17 cellular contexts compared by ENCODE assay signal in the genomic region with DNA sequence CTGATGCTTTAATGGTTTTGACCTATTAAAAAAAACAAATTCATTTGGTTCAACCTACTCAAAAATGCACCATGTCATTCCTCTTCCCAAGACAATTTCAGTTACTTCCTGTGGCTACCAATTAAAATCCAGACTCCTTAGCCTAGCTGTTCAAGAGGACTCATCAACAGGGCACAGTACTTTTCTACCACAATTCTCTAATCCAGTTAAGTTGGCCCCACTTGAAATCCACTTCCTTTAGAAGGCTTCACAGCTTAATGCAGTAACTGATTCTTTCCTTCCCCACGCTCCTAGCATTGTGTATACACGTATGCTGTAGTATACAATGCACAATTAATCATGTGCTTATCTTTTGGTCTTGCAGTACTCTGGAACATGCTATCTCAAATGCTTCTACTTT.
"Had no signal": no experiment of that assay in that cellular context is flagged by ENCODE, and none has a peak within 500 bp of the region (broad histone marks: within the 10 kb centered on the region; RNA-seq: fewer than 3 reads in every experiment).

No MANE protein-coding gene starts in this region.

- H3K27me3 ChIP-seq: colonic mucosa, esophagus squamous epithelium, gastroesophageal sphincter, ovary had no signal

- H3K27me3 Mint-ChIP-seq: memory B cell, naive B cell had no signal

- H3K4me1 ChIP-seq: colonic mucosa, esophagus squamous epithelium, gastroesophageal sphincter, left ventricle myocardium inferior, lower lobe of right lung had no signal

- H3K36me3 ChIP-seq: colonic mucosa, esophagus squamous epithelium, gastroesophageal sphincter, left ventricle myocardium inferior, lower lobe of right lung, ovary had no signal

- H3K9me3 Mint-ChIP-seq: memory B cell, naive B cell, nephron progenitor cell had no signal

- H3K4me3 Mint-ChIP-seq: immature natural killer cell, memory B cell, naive B cell, nephron progenitor cell had no signal

- H3K27ac ChIP-seq: colonic mucosa, esophagus squamous epithelium, gastroesophageal sphincter, left ventricle myocardium inferior, lower lobe of right lung, ovary had no signal

- H3K4me3 ChIP-seq: colonic mucosa, esophagus squamous epithelium, gastroesophageal sphincter, left ventricle myocardium inferior, lower lobe of right lung, ovary had no signal

- H3K27ac Mint-ChIP-seq: immature natural killer cell, memory B cell, naive B cell, nephron progenitor cell had no signal

- H3K36me3 Mint-ChIP-seq: immature natural killer cell had no signal

- H3K9me3 ChIP-seq: colonic mucosa, esophagus squamous epithelium, gastroesophageal sphincter, left ventricle myocardium inferior, lower lobe of right lung, ovary had no signal

- ATAC-seq: gastroesophageal sphincter, lower lobe of right lung, right cardiac atrium had no signal

- DNase-seq: colonic mucosa; dermis blood vessel endothelial cell; esophagus squamous epithelium; foreskin fibroblast; immature natural killer cell; left ventricle myocardium inferior; lower lobe of right lung; naive B cell; nephron progenitor cell; ovary; right cardiac atrium; small intestine; stimulated activated CD4-positive, alpha-beta T cell treated with anti-CD3 and anti-CD28 coated beads, Interleukin-12 subunit alpha, Interleukin-12 subunit beta, amount 100 ng/mL, for 4 hours; stimulated activated naive CD4-positive, alpha-beta T cell treated with Interleukin-2 at 50 U/mL for 16 hours; trophoblast cell had no signal

- H3K4me1 Mint-ChIP-seq: immature natural killer cell, memory B cell, naive B cell had no signal
